ENCODE assay signal across 2 cellular contexts in the genomic region with DNA sequence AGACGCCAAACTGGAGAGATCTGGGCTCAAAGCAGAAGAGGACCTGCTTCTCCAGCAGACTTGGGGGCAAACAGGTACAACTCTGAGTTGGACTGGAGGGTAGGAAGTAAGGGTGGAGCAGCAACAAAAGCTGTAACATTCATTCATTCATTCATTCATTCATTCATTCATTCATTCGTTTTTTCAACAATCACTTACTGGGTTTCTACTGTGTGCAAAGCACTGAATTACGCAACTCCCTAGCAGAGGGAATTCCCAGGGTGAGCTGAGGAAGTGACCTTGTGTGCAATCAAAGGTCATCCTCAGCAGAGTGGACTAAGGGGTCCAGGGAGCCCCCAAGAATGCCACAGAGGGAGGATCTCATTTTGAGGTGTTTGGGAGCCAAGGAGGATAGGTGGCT.
TF ChIP-seq lines count a peak whose summit lies in the region.

No MANE protein-coding gene starts in this region.

TF ChIP-seq in GM12878, 131 proteins besides CTCF, POLR2A, EP300 and RAD21:
- TF ChIP-seq ZNF24 (IDR thresholded peaks at IDR 0.05) (peak; percentile 97), RAD51 (IDR thresholded peaks at IDR 0.05) (no peak)
TF ChIP-seq in GM12878: peak in this region for 1.

TF ChIP-seq in HepG2, 621 proteins besides CTCF, POLR2A, EP300 and RAD21:
- TF ChIP-seq NR2C2 (CRISPR knock-in tag; IDR thresholded peaks at IDR 0.05; ENCODE audit: borderline replicate concordance), result peak; percentile 15; the same call in 1 of the 2 replicates
- TF ChIP-seq CEBPG (CRISPR knock-in tag; IDR thresholded peaks at IDR 0.05), result peak; percentile 83
- peak; percentile 89 for TF ChIP-seq ZNF24 (IDR thresholded peaks at IDR 0.05)
- peak; percentile 95 for TF ChIP-seq CEBPB (IDR thresholded peaks at IDR 0.05; ENCODE audit: borderline replicate concordance, low read depth, low read length)
- peak; percentile 34 for TF ChIP-seq NR2F6 (IDR thresholded peaks at IDR 0.05)
- no peak for TF ChIP-seq NR2F6 (CRISPR knock-in tag; IDR thresholded peaks at IDR 0.05)
- TF ChIP-seq ESRRA (CRISPR knock-in tag; IDR thresholded peaks at IDR 0.05; ENCODE audit: low read depth), result peak; percentile 68; the same call in 1 of the 2 replicates
- TF ChIP-seq KDM1A (CRISPR knock-in tag; IDR thresholded peaks at IDR 0.05), result no peak
- TF ChIP-seq NFYB (CRISPR knock-in tag; IDR thresholded peaks at IDR 0.05), result no peak
- 0 out of 2 replicates have a peak, but pooled peaks have one; percentile 38 for TF ChIP-seq HNF4A (CRISPR knock-in tag; IDR thresholded peaks at IDR 0.05)
TF ChIP-seq in HepG2: peak in this region for 7.
